Comparison of ENCODE assay signal across 11 cellular contexts in genomic region chr1:119379117-119379516, GRCh38. TPM values are rescaled to one million over a fixed set of nuclear protein-coding genes. Genes with fewer than 3 reads are reported as not detected.
"Had no signal": no experiment of that assay in that cellular context is flagged by ENCODE, and none has a peak within 500 bp of the region (broad histone marks: within the 10 kb centered on the region; RNA-seq: fewer than 3 reads in every experiment).

No MANE protein-coding gene starts in this region.

- H3K27ac Mint-ChIP-seq: HFFc6 had no signal

- H3K4me1 ChIP-seq: HAP-1 had no signal

- H3K9me3 ChIP-seq: HAP-1 had no signal

- H3K4me3 ChIP-seq: GM23248, HAP-1, K562 had no signal

- H3K36me3 ChIP-seq: HAP-1 had no signal

- H3K4me3 Mint-ChIP-seq: HFFc6 had no signal

- FAIRE-seq: K562 had no signal

- H2AFZ ChIP-seq: GM23248 had no signal

- H3K9ac ChIP-seq: GM23248 had no signal

- H3K27ac ChIP-seq: GM23248, HL-60 had no signal

- ATAC-seq: HCT116, K562 had no signal

- H3K9me3 Mint-ChIP-seq: HFFc6 had no signal

- DNase-seq: GM23248, GOT3, H7, HFFc6, IMR-90 had no signal

RNA-seq across cellular contexts. Expression of gene HAO2, which starts 10.5 kb away (rescaled TPM):
- total RNA-seq: GM23248, H4, HFFc6, HT1080, IMR-90, K562 had no signal
- polyA plus RNA-seq: GM23248, IMR-90, K562 had no signal

RNA-seq across cellular contexts. Expression of gene HSD3B2, which starts 35.8 kb away (rescaled TPM):
- total RNA-seq: GM23248, H4, HFFc6, HT1080, IMR-90 had no signal
- polyA plus RNA-seq: GM23248, IMR-90, K562 had no signal
